Comparison of ENCODE assay signal across 14 cellular contexts in the genomic region with DNA sequence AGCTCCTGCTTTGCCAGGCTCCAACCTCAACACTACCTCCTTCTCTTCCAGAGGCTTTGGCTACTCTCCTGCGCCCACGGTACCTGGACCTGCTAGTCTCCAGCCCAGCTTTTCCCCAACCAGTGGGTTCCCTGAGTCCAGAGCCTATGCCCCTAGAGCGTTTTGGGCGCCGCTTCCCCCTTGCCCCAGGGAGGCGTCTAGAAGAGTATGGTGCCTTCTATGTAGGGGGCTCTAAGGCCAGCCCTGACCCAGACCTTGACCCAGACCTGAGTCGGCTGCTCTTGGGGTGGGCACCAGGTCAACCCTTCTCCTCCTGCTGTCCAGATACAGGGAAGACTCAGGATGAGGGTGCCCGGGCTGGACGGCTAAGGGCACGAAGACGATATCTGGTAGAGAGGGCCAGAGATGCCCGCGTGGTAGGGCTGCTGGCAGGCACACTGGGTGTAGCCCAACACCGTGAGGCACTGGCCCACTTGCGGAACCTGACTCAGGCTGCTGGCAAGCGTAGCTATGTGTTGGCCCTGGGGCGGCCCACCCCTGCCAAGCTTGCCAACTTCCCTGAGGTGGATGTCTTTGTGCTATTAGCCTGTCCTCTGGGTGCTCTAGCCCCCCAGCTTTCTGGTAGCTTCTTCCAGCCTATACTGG. TPM values are rescaled to one million over a fixed set of nuclear protein-coding genes. Genes with fewer than 3 reads are reported as not detected.
DNase-seq lines count a peak whose midpoint lies in the region; TF ChIP-seq lines count a peak whose summit lies in the region.
"Had no signal": no experiment of that assay in that cellular context is flagged by ENCODE, and none has a peak within 500 bp of the region (broad histone marks: within the 10 kb centered on the region; RNA-seq: fewer than 3 reads in every experiment).

No MANE protein-coding gene starts in this region.

- H3K27ac Mint-ChIP-seq in CD4-positive, alpha-beta memory T cell: no peak overlapping the region
- H3K27ac Mint-ChIP-seq in H9 (no peak overlapping the region), nephron (no peak overlapping the region)
- no peak overlapping the region for H3K27ac Mint-ChIP-seq in activated naive CD8-positive, alpha-beta T cell treated with anti-CD3 and anti-CD28 coated beads for 36 hours

- H2BK12ac ChIP-seq in H9 (ENCODE audit: insufficient read length, low read depth, low read length): no peak overlapping the region
- H2BK12ac ChIP-seq in neuronal stem cell (ENCODE audit: low read length): no peak overlapping the region

- H2AFZ ChIP-seq in H9 (ENCODE audit: low read length) (no peak overlapping the region), neuronal stem cell (ENCODE audit: low read length) (no peak overlapping the region)

- H3K4me1 Mint-ChIP-seq in CD4-positive, alpha-beta memory T cell: peaks cover 30 to 52% (median 41%) of the 10 kb centered on the region in 4 donors
- H3K4me1 Mint-ChIP-seq in H9 (peaks cover 22 to 27% of the 10 kb centered on the region in 2 experiments), nephron (peaks cover 33% of the 10 kb centered on the region)
- H3K4me1 Mint-ChIP-seq in activated naive CD8-positive, alpha-beta T cell treated with anti-CD3 and anti-CD28 coated beads for 36 hours: peaks cover 34% of the 10 kb centered on the region

- peaks cover 4 to 36% of the 10 kb centered on the region in 2 donors for H3K36me3 Mint-ChIP-seq in CD4-positive, alpha-beta memory T cell
- H3K36me3 Mint-ChIP-seq in H9 (ENCODE audit: insufficient read depth in 1 of 3, low read depth in 3 of 3) (peaks cover 13 to 34% (median 20%) of the 10 kb centered on the region in 3 experiments; a peak in 6 of 7 replicates), nephron (ENCODE audit: low read depth) (peaks cover 17% of the 10 kb centered on the region)
- H3K36me3 Mint-ChIP-seq in activated naive CD8-positive, alpha-beta T cell treated with anti-CD3 and anti-CD28 coated beads for 36 hours: peaks cover 28% of the 10 kb centered on the region

- H3K18ac ChIP-seq in H9 (ENCODE audit: insufficient read length, low read depth, low read length) (no peak overlapping the region), neuronal stem cell (ENCODE audit: low read length) (no peak overlapping the region)

- peaks cover 34% of the 10 kb centered on the region for H3K4me1 ChIP-seq in CD4-positive, alpha-beta memory T cell (ENCODE audit: insufficient read depth, low read length)
- peaks cover 5% of the 10 kb centered on the region; the same call in 1 of the 2 replicates for H3K4me1 ChIP-seq in H9 (ENCODE audit: insufficient read depth, low read length)
- H3K4me1 ChIP-seq in neuronal stem cell (ENCODE audit: control insufficient read depth in 2 of 2, insufficient read depth in 1 of 2, low read depth in 1 of 2, low read length in 2 of 2): peaks cover 10 to 17% of the 10 kb centered on the region in 2 donors

- no peak overlapping the region for H3K4ac ChIP-seq in H9 (ENCODE audit: low read depth, low read length)
- H3K4ac ChIP-seq in neuronal stem cell (ENCODE audit: low read length): no peak overlapping the region

- H2BK120ac ChIP-seq in H9 (ENCODE audit: low read depth, low read length, poor library complexity, severe bottlenecking) (no peak overlapping the region), neuronal stem cell (ENCODE audit: low read depth, low read length) (no peak overlapping the region)

- POLR2A ChIA-PET in CD4-positive, alpha-beta memory T cell (lab: Charles Lee; ENCODE audit: partially characterized antibody): interaction anchor here (1.4 to 5.7 kb wide), 2 partner anchors 17 to 24 kb away, joined by 3 to 44 read pairs; a partner anchor contains a TSS

- no peaks in the 10 kb centered on the region for H3K9me3 ChIP-seq in CD4-positive, alpha-beta memory T cell (ENCODE audit: control insufficient read depth in 1 of 2, low read length in 2 of 2)
- H3K9me3 ChIP-seq in H9 (ENCODE audit: control insufficient read depth, low read depth, low read length) (no peaks in the 10 kb centered on the region), neuronal stem cell (replicated peaks in 1 of 2; ENCODE audit: control insufficient read depth in 2 of 2, insufficient read depth in 1 of 2, low read depth in 1 of 2, low read length in 2 of 2) (no peaks in the 10 kb centered on the region)
- H3K9me3 ChIP-seq: thoracic aorta had no signal

- H3K27ac ChIP-seq in CD4-positive, alpha-beta memory T cell (ENCODE audit: low read depth, low read length): no peak overlapping the region
- H3K27ac ChIP-seq in H9 (ENCODE audit: insufficient read length, low read depth, low read length): no peak overlapping the region
- no peak overlapping the region for H3K27ac ChIP-seq in neuronal stem cell (replicated peaks; ENCODE audit: low read length)
- H3K27ac ChIP-seq: thoracic aorta had no signal

- no peaks in the 10 kb centered on the region for H4K20me1 ChIP-seq in H9 (ENCODE audit: control insufficient read depth, insufficient read depth, insufficient read length)

- no peak for DNase-seq in CD4-positive, alpha-beta memory T cell
- DNase-seq in H9: no peak
- no peak for DNase-seq in activated naive CD8-positive, alpha-beta T cell treated with anti-CD3 and anti-CD28 coated beads for 36 hours
- no peak for DNase-seq in DMS 273 treated with DMSO at 0.1 percent for 48 hours (lab: John Stamatoyannopoulos, UW)
- no peak for DNase-seq in glomerular visceral epithelial cell (ENCODE audit: extremely low spot score)
- DNase-seq in neuronal stem cell (ENCODE audit: low spot score): no peak
- DNase-seq: activated CD8-positive, alpha-beta memory T cell treated with anti-CD3 and anti-CD28 coated beads for 24 hours; anterior cingulate cortex; dermis blood vessel endothelial cell; NCI-H1092 treated with DMSO at 0.1 percent for 48 hours; NCI-H446; occipital lobe had no signal

- H3K4me3 ChIP-seq in CD4-positive, alpha-beta memory T cell (ENCODE audit: low read length in 2 of 2): no peak overlapping the region
- H3K4me3 ChIP-seq in neuronal stem cell (ENCODE audit: low read length in 2 of 2): peak overlapping the region in 1 of 2 donors; percentile 92
- H3K4me3 ChIP-seq: thoracic aorta had no signal

- no peak overlapping the region for H2AK5ac ChIP-seq in H9 (ENCODE audit: insufficient read length, low read length)
- no peak overlapping the region for H2AK5ac ChIP-seq in neuronal stem cell (ENCODE audit: low read depth, low read length)

- no peak overlapping the region for H3T11ph ChIP-seq in H9 (ENCODE audit: low read length)

- H3K4me3 Mint-ChIP-seq in CD4-positive, alpha-beta memory T cell: peak overlapping the region in 7 of 8 donors; percentile 92 to 97 (median 94)
- peak overlapping the region; percentile 98 to 100 for H3K4me3 Mint-ChIP-seq in H9
- H3K4me3 Mint-ChIP-seq in activated naive CD8-positive, alpha-beta T cell treated with anti-CD3 and anti-CD28 coated beads for 36 hours: peak overlapping the region; percentile 93
- peak overlapping the region; percentile 93 to 96 (median 94) for H3K4me3 Mint-ChIP-seq in nephron

- H3K9ac ChIP-seq in H9 (ENCODE audit: extremely low read depth, insufficient read length, low read length): no peak overlapping the region
- H3K9ac ChIP-seq in neuronal stem cell (ENCODE audit: low read depth, low read length, poor library complexity): no peak overlapping the region

- CTCF ChIA-PET in CD4-positive, alpha-beta memory T cell (lab: Charles Lee; ENCODE audit: partially characterized antibody): interaction anchor here (1.3 kb wide), 1 partner anchor 26 kb away, joined by 5 read pairs; no protein-coding TSS in a partner anchor

- peaks cover 9% of the 10 kb centered on the region for H3K36me3 ChIP-seq in CD4-positive, alpha-beta memory T cell (ENCODE audit: insufficient read depth, low read length)
- H3K36me3 ChIP-seq in neuronal stem cell (replicated peaks in 1 of 2; ENCODE audit: control insufficient read depth in 2 of 2, insufficient read depth in 2 of 2, low read length in 2 of 2): peaks cover 7 to 38% of the 10 kb centered on the region in 2 donors

- H3K79me2 ChIP-seq in H9 (ENCODE audit: insufficient read depth, low read length): peaks cover 3% of the 10 kb centered on the region; the same call in 1 of the 2 replicates

- no peak overlapping the region for H4K91ac ChIP-seq in H9 (ENCODE audit: insufficient read length, low read depth, low read length)
- H4K91ac ChIP-seq in neuronal stem cell (ENCODE audit: low read depth, low read length, poor library complexity): no peak overlapping the region

- H3K23me2 ChIP-seq in H9 (ENCODE audit: insufficient read length, low read depth, low read length, poor library complexity, severe bottlenecking): peaks cover 18% of the 10 kb centered on the region

- TF ChIP-seq CTCF in H9 (conservative IDR thresholded peaks at IDR 0.05): no peak
- TF ChIP-seq CTCF in nephron (IDR thresholded peaks at IDR 0.05; ENCODE audit: unreplicated experiment in 3 of 3): no peak

- H2BK5ac ChIP-seq in H9 (ENCODE audit: insufficient read length, low read length) (no peak overlapping the region), neuronal stem cell (ENCODE audit: low read length) (no peak overlapping the region)

- no peak overlapping the region for H4K5ac ChIP-seq in H9 (ENCODE audit: insufficient read length, low read depth, low read length)

- intact Hi-C loops in CD4-positive, alpha-beta memory T cell (cut with micrococcal nuclease): no loop called here

- H3K56ac ChIP-seq in H9 (ENCODE audit: insufficient read length, low read depth, low read length): no peak overlapping the region

- peaks cover 0 to 2% (median 0%) of the 10 kb centered on the region in 8 donors for H3K9me3 Mint-ChIP-seq in CD4-positive, alpha-beta memory T cell
- H3K9me3 Mint-ChIP-seq in H9: no peaks in the 10 kb centered on the region
- no peaks in the 10 kb centered on the region for H3K9me3 Mint-ChIP-seq in activated naive CD8-positive, alpha-beta T cell treated with anti-CD3 and anti-CD28 coated beads for 36 hours
- H3K9me3 Mint-ChIP-seq in nephron: no peaks in the 10 kb centered on the region

- no CpG with 5 or more reads among the region's 17 CpGs for WGBS in H9 (ENCODE audit: extremely low coverage, insufficient read length, low lambda C conversion rate)
- no CpG with 5 or more reads among the region's 17 CpGs for WGBS in neuronal stem cell (ENCODE audit: extremely low coverage in 2 of 2, insufficient read length in 2 of 2, insufficient replicate concordance in 1 of 2), 2 donors

- H3K4me2 ChIP-seq in H9 (ENCODE audit: insufficient read depth, insufficient read length, low read length) (no peak overlapping the region), neuronal stem cell (ENCODE audit: insufficient read depth, low read length, poor library complexity, severe bottlenecking) (no peak overlapping the region)

- H3K23ac ChIP-seq in H9 (ENCODE audit: insufficient read length, low read depth, low read length) (no peak overlapping the region), neuronal stem cell (ENCODE audit: low read depth, low read length, poor library complexity) (no peak overlapping the region)

- no peaks in the 10 kb centered on the region for H3K27me3 ChIP-seq in CD4-positive, alpha-beta memory T cell (ENCODE audit: insufficient read depth, low read length)
- H3K27me3 ChIP-seq in H9 (ENCODE audit: insufficient read depth, low read length) (no peaks in the 10 kb centered on the region), neuronal stem cell (ENCODE audit: control insufficient read depth in 3 of 3, insufficient read depth in 3 of 3, low read depth in 1 of 3, low read length in 3 of 3) (no peaks in the 10 kb centered on the region)

- H3K79me1 ChIP-seq in H9 (ENCODE audit: insufficient read depth, low read depth, low read length, poor library complexity, severe bottlenecking) (peaks cover 9% of the 10 kb centered on the region), neuronal stem cell (ENCODE audit: low read depth, low read length) (peaks cover 8% of the 10 kb centered on the region)

- H2BK15ac ChIP-seq in H9 (ENCODE audit: low read depth, low read length) (no peak overlapping the region), neuronal stem cell (ENCODE audit: low read length) (no peak overlapping the region)

- no peak overlapping the region for H4K8ac ChIP-seq in H9 (replicated peaks; ENCODE audit: insufficient read length, low read depth, low read length)
- H4K8ac ChIP-seq in neuronal stem cell (ENCODE audit: low read depth, low read length): no peak overlapping the region

- H3K27me3 Mint-ChIP-seq in CD4-positive, alpha-beta memory T cell: no peaks in the 10 kb centered on the region
- H3K27me3 Mint-ChIP-seq in H9 (ENCODE audit: low read depth) (peaks cover 1% of the 10 kb centered on the region), nephron (ENCODE audit: low read depth) (no peaks in the 10 kb centered on the region)
- H3K27me3 Mint-ChIP-seq in activated naive CD8-positive, alpha-beta T cell treated with anti-CD3 and anti-CD28 coated beads for 36 hours: no peaks in the 10 kb centered on the region

- H3K14ac ChIP-seq in H9 (ENCODE audit: insufficient read depth, low read length): no peak overlapping the region
- no peak overlapping the region for H3K14ac ChIP-seq in neuronal stem cell (ENCODE audit: low read length)

- H2BK20ac ChIP-seq in H9 (ENCODE audit: low read depth, low read length, poor library complexity, severe bottlenecking): no peak overlapping the region

RNA-seq across cellular contexts. Expression of a gene that starts 1.6 kb away (rescaled TPM):
- 10 to 100 TPM; 25.5 to 28.5 TPM for total RNA-seq in CD4-positive, alpha-beta memory T cell
- polyA plus RNA-seq in CD4-positive, alpha-beta memory T cell: 10 to 100 TPM; 29.1 to 33.1 TPM
- total RNA-seq in H9 (2021): 74.4 and 79.6 TPM in 2 replicates
- 10 to 100 TPM; 65.2 to 66.7 TPM for total RNA-seq in activated naive CD8-positive, alpha-beta T cell treated with anti-CD3 and anti-CD28 coated beads for 36 hours
- 11.1 TPM for polyA plus RNA-seq in neuronal stem cell (2013, experiment 1 of 2)
- 11.6 TPM for polyA plus RNA-seq in neuronal stem cell (2013, experiment 2 of 2)

RNA-seq across cellular contexts. Expression of a gene that starts 3.3 kb away (rescaled TPM):
- 10 to 100 TPM; 59.8 to 73.9 TPM for total RNA-seq in CD4-positive, alpha-beta memory T cell
- 100 to 1,000 TPM; 186 to 310 TPM for polyA plus RNA-seq in CD4-positive, alpha-beta memory T cell
- 127 and 131 TPM in 2 replicates for total RNA-seq in H9 (2021)
- total RNA-seq in activated naive CD8-positive, alpha-beta T cell treated with anti-CD3 and anti-CD28 coated beads for 36 hours: 100 to 1,000 TPM; 116 to 122 TPM
- polyA plus RNA-seq in neuronal stem cell (2013, experiment 1 of 2): 44.2 TPM
- polyA plus RNA-seq in neuronal stem cell (2013, experiment 2 of 2): 41.9 TPM

RNA-seq across cellular contexts. Expression of a gene that starts 7.6 kb away (rescaled TPM):
- total RNA-seq in CD4-positive, alpha-beta memory T cell: 1 to 10 TPM in 1 of 2 experiments, under 1 TPM in 1; 0.58 to 2.1 TPM
- 1 to 10 TPM in 1 of 2 donors, under 1 TPM in 1; 0.26 to 1.5 TPM for polyA plus RNA-seq in CD4-positive, alpha-beta memory T cell
- 70.9 and 74.0 TPM in 2 replicates for total RNA-seq in H9 (2021)
- 10 to 100 TPM; 38.5 to 41.6 TPM for total RNA-seq in activated naive CD8-positive, alpha-beta T cell treated with anti-CD3 and anti-CD28 coated beads for 36 hours
- 64.3 TPM for polyA plus RNA-seq in neuronal stem cell (2013, experiment 1 of 2)
- 60.7 TPM for polyA plus RNA-seq in neuronal stem cell (2013, experiment 2 of 2)

RNA-seq across cellular contexts. Expression of a gene that starts 19.9 kb away (rescaled TPM):
- 1 to 10 TPM; 1.5 to 1.9 TPM for total RNA-seq in CD4-positive, alpha-beta memory T cell
- 1 to 10 TPM; 1.1 to 1.4 TPM for polyA plus RNA-seq in CD4-positive, alpha-beta memory T cell
- 11.8 and 12.4 TPM in 2 replicates for total RNA-seq in H9 (2021)
- 1 to 10 TPM; 1.0 to 1.5 TPM for total RNA-seq in activated naive CD8-positive, alpha-beta T cell treated with anti-CD3 and anti-CD28 coated beads for 36 hours
- 5.3 TPM for polyA plus RNA-seq in neuronal stem cell (2013, experiment 1 of 2)
- 5.5 TPM for polyA plus RNA-seq in neuronal stem cell (2013, experiment 2 of 2)

RNA-seq across cellular contexts. Expression of a gene that starts 24.7 kb away (rescaled TPM):
- 10 to 100 TPM; 18.5 to 20.0 TPM for total RNA-seq in CD4-positive, alpha-beta memory T cell
- polyA plus RNA-seq in CD4-positive, alpha-beta memory T cell: 10 to 100 TPM in 1 of 2 donors, 1 to 10 TPM in 1; 7.5 to 16.8 TPM
- total RNA-seq in H9 (2021): 22.0 and 24.5 TPM in 2 replicates
- total RNA-seq in activated naive CD8-positive, alpha-beta T cell treated with anti-CD3 and anti-CD28 coated beads for 36 hours: 10 to 100 TPM; 15.8 to 16.9 TPM
- 9.3 TPM for polyA plus RNA-seq in neuronal stem cell (2013, experiment 1 of 2)
- polyA plus RNA-seq in neuronal stem cell (2013, experiment 2 of 2): 9.1 TPM

Comparison
In these comparisons a context has a peak if more than half of its experiments do, and no peak if none do; other contexts are left out.
1. RNA of a gene that starts 7.6 kb away (total RNA-seq): 70.9 to 74.0 TPM in H9 and 38.5 to 41.6 TPM in activated naive CD8-positive, alpha-beta T cell treated with anti-CD3 and anti-CD28 coated beads for 36 hours; 0.58 to 2.1 TPM in CD4-positive, alpha-beta memory T cell; every median in the first group is over 10 times any median in the second.
2. Peak in every context shown above with its lines, with median percentiles within 50 percentile points of each other: H3K4me3 Mint-ChIP-seq.